28 cellular contexts compared by ENCODE assay signal in the genomic region with DNA sequence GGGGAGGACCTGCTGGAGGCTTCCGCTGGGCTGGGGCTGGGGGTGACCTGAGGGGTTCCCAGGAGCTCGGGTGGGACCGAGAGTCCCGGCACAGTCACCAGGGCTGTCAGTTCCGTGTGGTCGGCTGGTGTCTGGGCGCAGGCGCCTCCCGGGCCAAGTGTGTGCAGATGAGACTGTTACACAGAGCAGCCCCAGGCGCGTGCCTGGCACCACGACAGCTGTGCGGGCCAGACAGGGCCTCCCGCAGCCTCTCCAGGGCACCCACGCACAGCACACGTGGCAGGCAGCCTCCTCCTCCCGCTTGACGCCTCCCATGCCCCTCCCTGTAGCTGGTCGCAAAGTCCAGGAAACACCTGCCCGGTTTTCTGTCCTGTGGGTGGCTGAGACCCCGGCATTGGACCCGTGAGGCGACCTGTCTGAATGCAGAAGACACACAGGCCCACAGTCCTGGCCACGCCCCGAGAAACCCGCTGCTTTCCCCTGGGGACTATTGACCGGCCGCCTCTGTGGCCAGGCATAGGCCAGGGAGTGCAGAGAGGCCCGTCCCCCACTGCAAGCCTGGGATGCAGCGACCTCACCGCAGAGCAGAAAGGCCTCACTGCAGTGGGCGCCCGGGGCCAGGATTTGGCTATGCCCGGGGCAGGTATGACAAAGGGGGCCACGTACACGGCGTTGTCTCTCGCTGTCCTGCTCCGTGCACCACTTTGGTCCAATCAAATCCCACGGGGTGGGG. TPM values are rescaled to one million over a fixed set of nuclear protein-coding genes. Genes with fewer than 3 reads are reported as not detected.
"Had no signal": no experiment of that assay in that cellular context is flagged by ENCODE, and none has a peak within 500 bp of the region (broad histone marks: within the 10 kb centered on the region; RNA-seq: fewer than 3 reads in every experiment).

No MANE protein-coding gene starts in this region.

- H3K9ac ChIP-seq: neural progenitor cell had no signal

- DNase-seq: dorsolateral prefrontal cortex; effector CD4-positive, alpha-beta T cell; foreskin fibroblast; gastrocnemius medialis; heart left ventricle; left cardiac atrium; mesenchymal stem cell; midbrain; naive thymus-derived CD4-positive, alpha-beta T cell; nucleus accumbens; sigmoid colon; stimulated activated CD4-positive, alpha-beta T cell treated with anti-CD3 and anti-CD28 coated beads, Interleukin-2, amount 100 ng/mL, for 24 hours; stimulated activated CD4-positive, alpha-beta T cell treated with anti-CD3 and anti-CD28 coated beads, Interleukin-4, amount 100 ng/mL, for 24 hours; stimulated activated naive CD4-positive, alpha-beta T cell treated with Interleukin-2 at 50 U/mL for 16 hours; stomach; trophoblast cell had no signal

- H3K4me1 ChIP-seq: gastrocnemius medialis, heart left ventricle, left lung, prostate gland, right atrium auricular region, thyroid gland, vagina had no signal

- H3K36me3 ChIP-seq: gastrocnemius medialis, heart left ventricle, left lung, neural progenitor cell, prostate gland, right atrium auricular region, sigmoid colon, stomach, thyroid gland, vagina had no signal

- H3K27me3 ChIP-seq: right atrium auricular region, thyroid gland, vagina had no signal

- H3K79me2 ChIP-seq: hepatocyte had no signal

- H3K9me3 ChIP-seq: gastrocnemius medialis, left lung, prostate gland, right atrium auricular region, sigmoid colon, thyroid gland, vagina had no signal

- H3K4me3 ChIP-seq: dorsolateral prefrontal cortex, gastrocnemius medialis, heart left ventricle, hepatocyte, left lung, neural progenitor cell, prostate gland, right atrium auricular region, sigmoid colon, stomach, thyroid gland, vagina had no signal

- ATAC-seq: esophagus mucosa; gastrocnemius medialis; heart left ventricle; left cardiac atrium; left lung; naive thymus-derived CD4-positive, alpha-beta T cell; stimulated activated effector memory CD8-positive, alpha-beta T cell treated with anti-CD3 and anti-CD28 coated beads, Interleukin-12 subunit alpha, Interleukin-12 subunit beta, amount 100 ng/mL, for 72 hours had no signal

- H3K27ac ChIP-seq: dorsolateral prefrontal cortex, gastrocnemius medialis, heart left ventricle, hepatocyte, left lung, neural progenitor cell, prostate gland, right atrium auricular region, sigmoid colon, stomach, thyroid gland, vagina had no signal

- H2AFZ ChIP-seq: hepatocyte, neural progenitor cell had no signal

- H3K4me2 ChIP-seq: hepatocyte, neural progenitor cell had no signal

- FAIRE-seq: islet of Langerhans had no signal

RNA-seq across cellular contexts. Expression of a gene that starts 12.1 kb away (rescaled TPM):
- total RNA-seq: esophagus mucosa; gastrocnemius medialis; naive thymus-derived CD4-positive, alpha-beta T cell; osteocyte; subcutaneous adipose tissue had no signal
- polyA plus RNA-seq: heart left ventricle; naive thymus-derived CD4-positive, alpha-beta T cell had no signal
